ENCODE assay signal across 6 cellular contexts in the genomic region with DNA sequence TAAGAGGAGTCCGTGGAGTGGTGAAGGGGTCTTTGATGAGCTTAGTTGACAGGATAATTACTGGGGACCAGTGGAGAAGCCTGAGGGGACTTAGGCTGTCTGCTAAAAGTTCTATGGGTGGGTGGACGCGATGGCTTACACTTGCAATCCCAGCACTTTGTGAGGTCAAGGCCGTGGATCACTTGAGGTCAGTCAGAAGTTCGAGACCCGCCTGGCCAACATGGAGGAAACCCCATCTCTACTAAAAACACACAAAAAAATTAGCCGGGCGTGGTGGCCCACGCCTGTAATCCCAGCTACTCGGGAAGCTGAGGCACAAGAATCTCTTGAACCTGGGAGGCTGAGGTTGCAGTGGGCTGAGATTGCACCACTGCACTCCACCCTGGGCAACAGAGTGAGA. TPM values are rescaled to one million over a fixed set of nuclear protein-coding genes. Genes with fewer than 3 reads are reported as not detected.
DNase-seq lines count a peak whose midpoint lies in the region; ATAC-seq, FAIRE-seq and TF ChIP-seq lines count a peak whose summit lies in the region.
"Not testable (repeated sequence)": the region's sequence is repeated elsewhere in the genome, so short reads cannot be mapped to it uniquely, and the experiment has no call there.

No MANE protein-coding gene starts in this region.

- POLR2A ChIA-PET in endothelial cell of umbilical vein (lab: Charles Lee), result interaction anchor here (0.6 kb wide), 1 partner anchor 21 kb away, joined by 5 read pairs; no protein-coding TSS in a partner anchor

- FAIRE-seq in endothelial cell of umbilical vein (lab: Jason Lieb, UNC), result peak; percentile 21

- H3K4me1 Mint-ChIP-seq in CD4-positive, CD25-positive, alpha-beta regulatory T cell, result peaks cover 8 to 58% (median 35%) of the 10 kb centered on the region in 4 donors
- H3K4me1 Mint-ChIP-seq in activated naive CD4-positive, alpha-beta T cell treated with anti-CD3 and anti-CD28 coated beads, Interleukin-2, amount 50 U/mL, for 24 hours, result peaks cover 52% of the 10 kb centered on the region

- not testable (repeated sequence) for BruUV-seq in endothelial cell of umbilical vein (replicated peaks; lab: Mats Ljungman, UMichigan)

- H3F3A ChIP-seq in OCI-LY1 (ENCODE audit: insufficient read depth, low read length), result not testable (repeated sequence)

- not testable (repeated sequence) for H3K27me3 Mint-ChIP-seq in CD4-positive, CD25-positive, alpha-beta regulatory T cell; activated naive CD4-positive, alpha-beta T cell treated with anti-CD3 and anti-CD28 coated beads, Interleukin-2, amount 50 U/mL, for 24 hours

- H3K79me2 ChIP-seq in OCI-LY1 (ENCODE audit: insufficient read depth, low read length), result not testable (repeated sequence)
- H3K79me2 ChIP-seq in endothelial cell of umbilical vein (ENCODE audit: control insufficient read depth, insufficient read depth, low read length), result peaks cover 28% of the 10 kb centered on the region

- H2AFZ ChIP-seq in OCI-LY1 (ENCODE audit: low read length); endothelial cell of umbilical vein (ENCODE audit: low read depth, low read length): not testable (repeated sequence)

- H3K4me2 ChIP-seq in OCI-LY1 (ENCODE audit: low read length), result peak overlapping the region; percentile 93
- not testable (repeated sequence) for H3K4me2 ChIP-seq in endothelial cell of umbilical vein (ENCODE audit: insufficient read depth, low read length)

- CTCF ChIA-PET in endothelial cell of umbilical vein (lab: Charles Lee), result interaction anchor here (0.9 to 11.8 kb wide), 19 partner anchors 11 to 156 kb away, joined by 3 to 365 read pairs (median 9); partner anchors contain the start of genes CIC, ERF, POU2F2 and ZNF526

- not testable (repeated sequence) for H3K9me2 ChIP-seq in OCI-LY1 (ENCODE audit: low read depth, low read length)

- H3K9me3 ChIP-seq in CD4-positive, CD25-positive, alpha-beta regulatory T cell (ENCODE audit: control insufficient read depth in 2 of 2, low read length in 2 of 2); OCI-LY1 (ENCODE audit: low read length); endothelial cell of umbilical vein (replicated peaks; ENCODE audit: control insufficient read depth, insufficient read depth, low read length); mucosa of rectum (ENCODE audit: control insufficient read depth in 2 of 2, low read length in 2 of 2): not testable (repeated sequence)

- dilution Hi-C loops in endothelial cell of umbilical vein (cut with MboI; ENCODE audit: extremely low pct_ligation_motif_present, low sequenced_read_pairs), result not testable (repeated sequence)

- not testable (repeated sequence) for TF ChIP-seq CTCF in OCI-LY1 (IDR thresholded peaks at IDR 0.05; ENCODE audit: low read length); endothelial cell of umbilical vein (IDR thresholded peaks at IDR 0.05; ENCODE audit: extremely low read depth in 1 of 2, insufficient read depth in 1 of 2, low read depth in 1 of 2, low read length in 2 of 2)

- ATAC-seq in CD4-positive, CD25-positive, alpha-beta regulatory T cell (ENCODE audit: low read depth in 2 of 2), result not testable (repeated sequence)

- not testable (repeated sequence) for TF ChIP-seq POLR2A in endothelial cell of umbilical vein (IDR thresholded peaks at IDR 0.05; ENCODE audit: low read depth, low read length)

- H3K4me1 ChIP-seq in CD4-positive, CD25-positive, alpha-beta regulatory T cell (ENCODE audit: control insufficient read depth, insufficient read depth, low read length, poor library complexity, severe bottlenecking), result peaks cover 34% of the 10 kb centered on the region
- H3K4me1 ChIP-seq in OCI-LY1 (ENCODE audit: insufficient read depth, low read length, severe bottlenecking) (peaks cover 16% of the 10 kb centered on the region), endothelial cell of umbilical vein (ENCODE audit: control insufficient read depth, extremely low read depth, insufficient read depth, low read length) (peaks cover 35% of the 10 kb centered on the region), mucosa of rectum (ENCODE audit: control insufficient read depth in 2 of 2, insufficient read depth in 2 of 2, low read length in 2 of 2) (peaks cover 14 to 23% of the 10 kb centered on the region in 2 donors)

- intact Hi-C loops in endothelial cell of umbilical vein (cut with micrococcal nuclease), result not testable (repeated sequence)

- not testable (repeated sequence) for H3K9me3 Mint-ChIP-seq in CD4-positive, CD25-positive, alpha-beta regulatory T cell; activated naive CD4-positive, alpha-beta T cell treated with anti-CD3 and anti-CD28 coated beads, Interleukin-2, amount 50 U/mL, for 24 hours

- H3K9ac ChIP-seq in OCI-LY1 (ENCODE audit: low read length) (peak overlapping the region; percentile 76; the same call in 1 of the 2 replicates), mucosa of rectum (ENCODE audit: low read depth in 1 of 2, low read length in 2 of 2) (peak overlapping the region in 1 of 2 donors; percentile 76)
- H3K9ac ChIP-seq in endothelial cell of umbilical vein (replicated peaks; ENCODE audit: extremely low read depth, insufficient read depth, low read length), result not testable (repeated sequence)

- not testable (repeated sequence) for DNase-seq in CD4-positive, CD25-positive, alpha-beta regulatory T cell; endothelial cell of umbilical vein (ENCODE audit: low read depth, low spot score)
- peak; percentile 31 for DNase-seq in stimulated activated CD8-positive, alpha-beta memory T cell treated with anti-CD3 and anti-CD28 coated beads, Interleukin-4, amount 100 ng/mL, for 48 hours

- H3K36me3 Mint-ChIP-seq in CD4-positive, CD25-positive, alpha-beta regulatory T cell; activated naive CD4-positive, alpha-beta T cell treated with anti-CD3 and anti-CD28 coated beads, Interleukin-2, amount 50 U/mL, for 24 hours: not testable (repeated sequence)

- peak overlapping the region; percentile 93 to 99 (median 99) for H3K27ac Mint-ChIP-seq in CD4-positive, CD25-positive, alpha-beta regulatory T cell
- H3K27ac Mint-ChIP-seq in activated naive CD4-positive, alpha-beta T cell treated with anti-CD3 and anti-CD28 coated beads, Interleukin-2, amount 50 U/mL, for 24 hours, result peak overlapping the region; percentile 99

- not testable (repeated sequence) for H3K4me3 ChIP-seq in CD4-positive, CD25-positive, alpha-beta regulatory T cell (ENCODE audit: low read depth, low read length); endothelial cell of umbilical vein (replicated peaks in 1 of 3; ENCODE audit: insufficient read depth in 1 of 3, low read depth in 1 of 3, low read length in 3 of 3)
- peak overlapping the region; percentile 67 for H3K4me3 ChIP-seq in OCI-LY1 (ENCODE audit: low read depth, low read length, poor library complexity, severe bottlenecking)
- peak overlapping the region; percentile 72 to 98 for H3K4me3 ChIP-seq in mucosa of rectum (ENCODE audit: low read length in 2 of 2)

- H3K27ac ChIP-seq in CD4-positive, CD25-positive, alpha-beta regulatory T cell (ENCODE audit: insufficient read depth, low read length, poor library complexity, severe bottlenecking), result peak overlapping the region; percentile 89
- H3K27ac ChIP-seq in OCI-LY1 (ENCODE audit: low read depth, low read length, poor library complexity, severe bottlenecking), result peak overlapping the region; percentile 91
- H3K27ac ChIP-seq in endothelial cell of umbilical vein (ENCODE audit: insufficient read depth, low read depth, low read length), result peak overlapping the region; percentile 14
- H3K27ac ChIP-seq in mucosa of rectum (ENCODE audit: low read depth in 2 of 2, low read length in 2 of 2), result not testable (repeated sequence)

- not testable (repeated sequence) for H3K27me3 ChIP-seq in CD4-positive, CD25-positive, alpha-beta regulatory T cell (ENCODE audit: control insufficient read depth, insufficient read depth, low read length); OCI-LY1 (ENCODE audit: insufficient read depth, low read length); endothelial cell of umbilical vein (ENCODE audit: control insufficient read depth in 2 of 2, insufficient read depth in 2 of 2, low read length in 2 of 2); mucosa of rectum (ENCODE audit: control insufficient read depth in 2 of 2, insufficient read depth in 2 of 2, low read length in 2 of 2)

- H4K20me1 ChIP-seq in OCI-LY1 (ENCODE audit: insufficient read depth, low read length); endothelial cell of umbilical vein (replicated peaks; ENCODE audit: control insufficient read depth, extremely low read depth, insufficient read depth, low read length): not testable (repeated sequence)

- H3K36me3 ChIP-seq in CD4-positive, CD25-positive, alpha-beta regulatory T cell (ENCODE audit: control insufficient read depth, insufficient read depth, low read length); mucosa of rectum (ENCODE audit: control insufficient read depth in 2 of 2, insufficient read depth in 2 of 2, low read length in 2 of 2): not testable (repeated sequence)
- H3K36me3 ChIP-seq in OCI-LY1 (ENCODE audit: insufficient read depth, low read length) (peaks cover 19% of the 10 kb centered on the region; the same call in 1 of the 2 replicates), endothelial cell of umbilical vein (ENCODE audit: control insufficient read depth in 2 of 2, extremely low read depth in 1 of 2, insufficient read depth in 2 of 2, low read length in 2 of 2) (peaks cover 7 to 24% of the 10 kb centered on the region in 2 experiments)

- not testable (repeated sequence) for H3K9me1 ChIP-seq in endothelial cell of umbilical vein (replicated peaks; ENCODE audit: control insufficient read depth, extremely low read depth, insufficient read depth, low read length)

- H3K4me3 Mint-ChIP-seq in CD4-positive, CD25-positive, alpha-beta regulatory T cell, result peak overlapping the region; percentile 90 to 100 (median 98)
- H3K4me3 Mint-ChIP-seq in activated naive CD4-positive, alpha-beta T cell treated with anti-CD3 and anti-CD28 coated beads, Interleukin-2, amount 50 U/mL, for 24 hours, result peak overlapping the region; percentile 95

RNA-seq across cellular contexts. Expression of gene GSK3A, which starts 2.8 kb away (rescaled TPM):
- total RNA-seq in CD4-positive, CD25-positive, alpha-beta regulatory T cell, result 31.3 TPM
- 10 to 100 TPM; 12.0 to 16.0 (median 12.9) TPM for polyA plus RNA-seq in CD4-positive, CD25-positive, alpha-beta regulatory T cell
- 48.3 and 49.5 TPM in 2 replicates for total RNA-seq in endothelial cell of umbilical vein
- 73.7 and 74.7 TPM in 2 replicates for polyA plus RNA-seq in endothelial cell of umbilical vein
- polyA plus RNA-seq in endothelial cell of umbilical vein (2011; cell fraction: cytosol; rRNA removed), result 43.0 and 46.7 TPM in 2 replicates
- polyA plus RNA-seq in endothelial cell of umbilical vein (2011; cell fraction: nucleus; rRNA removed), result 38.6 and 45.0 TPM in 2 replicates
- polyA plus RNA-seq in endothelial cell of umbilical vein (2012), result 51.1 and 56.5 TPM in 2 replicates
- 42.6 and 53.2 TPM in 2 replicates for polyA minus RNA-seq in endothelial cell of umbilical vein
- polyA minus RNA-seq in endothelial cell of umbilical vein (2011; cell fraction: cytosol; rRNA and poly(A)+ RNA removed), result 12.4 TPM
- 10.8 and 11.8 TPM in 2 replicates for polyA minus RNA-seq in endothelial cell of umbilical vein (2011; cell fraction: nucleus; rRNA and poly(A)+ RNA removed)

RNA-seq across cellular contexts. Expression of gene ERF, which starts 9.7 kb away (rescaled TPM):
- total RNA-seq in CD4-positive, CD25-positive, alpha-beta regulatory T cell, result 96.4 TPM
- polyA plus RNA-seq in CD4-positive, CD25-positive, alpha-beta regulatory T cell, result 1 to 10 TPM; 1.4 to 7.5 (median 2.6) TPM
- total RNA-seq in endothelial cell of umbilical vein, result 117 and 130 TPM in 2 replicates
- polyA plus RNA-seq in endothelial cell of umbilical vein, result 102 and 125 TPM in 2 replicates
- 43.3 and 54.3 TPM in 2 replicates for polyA plus RNA-seq in endothelial cell of umbilical vein (2011; cell fraction: cytosol; rRNA removed)
- 130 and 152 TPM in 2 replicates for polyA plus RNA-seq in endothelial cell of umbilical vein (2011; cell fraction: nucleus; rRNA removed)
- polyA plus RNA-seq in endothelial cell of umbilical vein (2012), result 40.7 and 61.9 TPM in 2 replicates
- 76.4 and 95.4 TPM in 2 replicates for polyA minus RNA-seq in endothelial cell of umbilical vein
- 26.5 TPM for polyA minus RNA-seq in endothelial cell of umbilical vein (2011; cell fraction: cytosol; rRNA and poly(A)+ RNA removed)
- polyA minus RNA-seq in endothelial cell of umbilical vein (2011; cell fraction: nucleus; rRNA and poly(A)+ RNA removed), result 38.5 and 45.5 TPM in 2 replicates

RNA-seq across cellular contexts. Expression of gene CIC, which starts 23.8 kb away (rescaled TPM):
- 124 TPM for total RNA-seq in CD4-positive, CD25-positive, alpha-beta regulatory T cell
- under 1 TPM; 0.41 to 0.91 (median 0.68) TPM for polyA plus RNA-seq in CD4-positive, CD25-positive, alpha-beta regulatory T cell
- 86.0 and 86.3 TPM in 2 replicates for total RNA-seq in endothelial cell of umbilical vein
- polyA plus RNA-seq in endothelial cell of umbilical vein, result 18.4 and 23.5 TPM in 2 replicates
- 15.8 and 26.9 TPM in 2 replicates for polyA plus RNA-seq in endothelial cell of umbilical vein (2011; cell fraction: cytosol; rRNA removed)
- 59.1 and 69.4 TPM in 2 replicates for polyA plus RNA-seq in endothelial cell of umbilical vein (2011; cell fraction: nucleus; rRNA removed)
- 28.9 and 43.8 TPM in 2 replicates for polyA plus RNA-seq in endothelial cell of umbilical vein (2012)
- 9.1 and 9.7 TPM in 2 replicates for polyA minus RNA-seq in endothelial cell of umbilical vein
- polyA minus RNA-seq in endothelial cell of umbilical vein (2011; cell fraction: cytosol; rRNA and poly(A)+ RNA removed), result 11.2 TPM
- polyA minus RNA-seq in endothelial cell of umbilical vein (2011; cell fraction: nucleus; rRNA and poly(A)+ RNA removed), result 15.3 and 26.1 TPM in 2 replicates

RNA-seq across cellular contexts. Expression of gene ZNF526, which starts 25.1 kb away (rescaled TPM):
- total RNA-seq in CD4-positive, CD25-positive, alpha-beta regulatory T cell, result 8.8 TPM
- 1 to 10 TPM; 4.0 to 7.7 (median 5.3) TPM for polyA plus RNA-seq in CD4-positive, CD25-positive, alpha-beta regulatory T cell
- 13.3 and 13.4 TPM in 2 replicates for total RNA-seq in endothelial cell of umbilical vein
- 6.5 and 8.0 TPM in 2 replicates for polyA plus RNA-seq in endothelial cell of umbilical vein
- polyA plus RNA-seq in endothelial cell of umbilical vein (2011; cell fraction: cytosol; rRNA removed), result 3.5 and 3.7 TPM in 2 replicates
- polyA plus RNA-seq in endothelial cell of umbilical vein (2011; cell fraction: nucleus; rRNA removed), result 4.0 and 4.5 TPM in 2 replicates
- polyA plus RNA-seq in endothelial cell of umbilical vein (2012), result 8.1 and 8.7 TPM in 2 replicates
- 10.5 and 13.9 TPM in 2 replicates for polyA minus RNA-seq in endothelial cell of umbilical vein
- polyA minus RNA-seq in endothelial cell of umbilical vein (2011; cell fraction: cytosol; rRNA and poly(A)+ RNA removed), result 3.8 TPM
- 6.1 and 6.9 TPM in 2 replicates for polyA minus RNA-seq in endothelial cell of umbilical vein (2011; cell fraction: nucleus; rRNA and poly(A)+ RNA removed)

RNA-seq across cellular contexts. Expression of gene DEDD2, which starts 27.8 kb away (rescaled TPM):
- total RNA-seq in CD4-positive, CD25-positive, alpha-beta regulatory T cell, result 99.8 TPM
- 100 to 1,000 TPM; 155 to 179 (median 161) TPM for polyA plus RNA-seq in CD4-positive, CD25-positive, alpha-beta regulatory T cell
- total RNA-seq in endothelial cell of umbilical vein, result 19.3 and 19.5 TPM in 2 replicates
- polyA plus RNA-seq in endothelial cell of umbilical vein, result 34.8 and 38.5 TPM in 2 replicates
- 18.5 and 24.2 TPM in 2 replicates for polyA plus RNA-seq in endothelial cell of umbilical vein (2011; cell fraction: cytosol; rRNA removed)
- 12.7 and 16.1 TPM in 2 replicates for polyA plus RNA-seq in endothelial cell of umbilical vein (2011; cell fraction: nucleus; rRNA removed)
- polyA plus RNA-seq in endothelial cell of umbilical vein (2012), result 14.2 and 19.6 TPM in 2 replicates
- polyA minus RNA-seq in endothelial cell of umbilical vein, result 12.6 and 12.8 TPM in 2 replicates
- 5.8 TPM for polyA minus RNA-seq in endothelial cell of umbilical vein (2011; cell fraction: cytosol; rRNA and poly(A)+ RNA removed)
- 3.5 and 6.1 TPM in 2 replicates for polyA minus RNA-seq in endothelial cell of umbilical vein (2011; cell fraction: nucleus; rRNA and poly(A)+ RNA removed)
